In genomic region chr15:66387176-66388056, GRCh38 we compare ENCODE assay signal across 8 cellular contexts. TPM values are rescaled to one million over a fixed set of nuclear protein-coding genes. Genes with fewer than 3 reads are reported as not detected.
DNase-seq lines count a peak whose midpoint lies in the region; ATAC-seq and TF ChIP-seq lines count a peak whose summit lies in the region.

No MANE protein-coding gene starts in this region.

- H2BK12ac ChIP-seq in neuronal stem cell (ENCODE audit: low read length): no peak overlapping the region

- no peaks in the 10 kb centered on the region for H3K27me3 ChIP-seq in neuronal stem cell (ENCODE audit: control insufficient read depth in 3 of 3, insufficient read depth in 3 of 3, low read depth in 1 of 3, low read length in 3 of 3)

- H3K27ac ChIP-seq in neuronal stem cell (replicated peaks; ENCODE audit: low read length): peak overlapping the region; percentile 82

- H3K4ac ChIP-seq in neuronal stem cell (ENCODE audit: low read length): no peak overlapping the region

- H3K23ac ChIP-seq in neuronal stem cell (ENCODE audit: low read depth, low read length, poor library complexity): peak overlapping the region; percentile 55

- H4K8ac ChIP-seq in neuronal stem cell (ENCODE audit: low read depth, low read length): no peak overlapping the region

- H2BK5ac ChIP-seq in neuronal stem cell (ENCODE audit: low read length): peak overlapping the region; percentile 82

- no peak overlapping the region for H3K14ac ChIP-seq in neuronal stem cell (ENCODE audit: low read length)

- ATAC-seq in HG03060 (IDR thresholded peaks at IDR 0.05; ENCODE audit: low read depth, unreplicated experiment): peak; percentile 2

- DNase-seq in NCI-H345 (lab: John Stamatoyannopoulos, UW): peak; percentile 25
- no peak for DNase-seq in NCI-H345 treated with DMSO at 0.1 percent for 48 hours (lab: John Stamatoyannopoulos, UW; ENCODE audit: unreplicated experiment)
- peak; percentile 88 for DNase-seq in RKO (ENCODE audit: low spot score)
- DNase-seq in activated effector memory CD4-positive, alpha-beta T cell treated with anti-CD3 and anti-CD28 coated beads, Interleukin-2, amount 50 U/mL, for 16 hours: peak; percentile 93
- DNase-seq in fibroblast of villous mesenchyme (ENCODE audit: low read depth): peak; percentile 79
- DNase-seq in neuronal stem cell (ENCODE audit: low spot score): peak; percentile 39
- DNase-seq in stromal cell of bone marrow (ENCODE audit: low read depth): peak; percentile 49

- peak overlapping the region; percentile 89 for H3K4me3 ChIP-seq in fibroblast of villous mesenchyme (ENCODE audit: low read depth, low read length)
- H3K4me3 ChIP-seq in neuronal stem cell (ENCODE audit: low read length in 2 of 2): peak overlapping the region; percentile 68 to 96

- H3K79me1 ChIP-seq in neuronal stem cell (ENCODE audit: low read depth, low read length): peaks cover 7% of the 10 kb centered on the region

- H3K4me2 ChIP-seq in neuronal stem cell (ENCODE audit: insufficient read depth, low read length, poor library complexity, severe bottlenecking): peak overlapping the region; percentile 89

- no CpG with 5 or more reads among the region's 61 CpGs for WGBS in neuronal stem cell (ENCODE audit: extremely low coverage in 2 of 2, insufficient read length in 2 of 2, insufficient replicate concordance in 1 of 2), 2 donors

- peak; percentile 55 for TF ChIP-seq CTCF in fibroblast of villous mesenchyme (IDR thresholded peaks at IDR 0.05; ENCODE audit: insufficient read depth, low read depth, low read length)

- peak overlapping the region; percentile 80 for H3K18ac ChIP-seq in neuronal stem cell (ENCODE audit: low read length)

- peaks cover 0 to 2% of the 10 kb centered on the region in 2 donors for H3K9me3 ChIP-seq in neuronal stem cell (replicated peaks in 1 of 2; ENCODE audit: control insufficient read depth in 2 of 2, insufficient read depth in 1 of 2, low read depth in 1 of 2, low read length in 2 of 2)

- H2BK120ac ChIP-seq in neuronal stem cell (ENCODE audit: low read depth, low read length): no peak overlapping the region

- no peak overlapping the region for H4K91ac ChIP-seq in neuronal stem cell (ENCODE audit: low read depth, low read length, poor library complexity)

- H3K9ac ChIP-seq in neuronal stem cell (ENCODE audit: low read depth, low read length, poor library complexity): peak overlapping the region; percentile 93

- H2AFZ ChIP-seq in neuronal stem cell (ENCODE audit: low read length): peak overlapping the region; percentile 92

- H3K4me1 ChIP-seq in neuronal stem cell (ENCODE audit: control insufficient read depth in 2 of 2, insufficient read depth in 1 of 2, low read depth in 1 of 2, low read length in 2 of 2): peaks cover 2 to 8% of the 10 kb centered on the region in 2 donors

- peak overlapping the region; percentile 15 for H2AK5ac ChIP-seq in neuronal stem cell (ENCODE audit: low read depth, low read length)

- peaks cover 1 to 32% of the 10 kb centered on the region in 2 donors for H3K36me3 ChIP-seq in neuronal stem cell (replicated peaks in 1 of 2; ENCODE audit: control insufficient read depth in 2 of 2, insufficient read depth in 2 of 2, low read length in 2 of 2)

- peak overlapping the region; percentile 91 for H2BK15ac ChIP-seq in neuronal stem cell (ENCODE audit: low read length)

RNA-seq across cellular contexts. Expression of gene MAP2K1, which starts 0.7 kb away (rescaled TPM):
- total RNA-seq in fibroblast of villous mesenchyme: 21.6 and 26.3 TPM in 2 replicates
- 17.3 TPM for polyA plus RNA-seq in neuronal stem cell (2013, experiment 1 of 2)
- 18.3 TPM for polyA plus RNA-seq in neuronal stem cell (2013, experiment 2 of 2)

RNA-seq across cellular contexts. Expression of gene TIPIN, which starts 30.9 kb away (rescaled TPM):
- 10.0 and 13.8 TPM in 2 replicates for total RNA-seq in fibroblast of villous mesenchyme
- polyA plus RNA-seq in neuronal stem cell (2013, experiment 1 of 2): 14.8 TPM
- 13.9 TPM for polyA plus RNA-seq in neuronal stem cell (2013, experiment 2 of 2)
